In genomic region chr15:77871838-77872371, GRCh38 we compare ENCODE assay signal across 12 cellular contexts.
A peak's percentile ranks its signal among the peaks of the same experiment; 100 is the strongest.
DNase-seq lines count a peak whose midpoint lies in the region; ATAC-seq and TF ChIP-seq lines count a peak whose summit lies in the region.
"Had no signal": no experiment of that assay in that cellular context is flagged by ENCODE, and none has a peak within 500 bp of the region (broad histone marks: within the 10 kb centered on the region; RNA-seq: fewer than 3 reads in every experiment).

No MANE protein-coding gene starts in this region.

- no peaks in the 10 kb centered on the region for H3F3A ChIP-seq in neural cell (ENCODE audit: insufficient read depth, low read length, poor library complexity, severe bottlenecking)

- in situ Hi-C loops in brain microvascular endothelial cell (cut with HindIII; ENCODE audit: low pct_ligation_motif_present, low sequenced_read_pairs): no loop called here

- no peaks in the 10 kb centered on the region for H4K20me1 ChIP-seq in neural cell (ENCODE audit: insufficient read depth)

- DNase-seq in GM12864 (ENCODE audit: low read depth) (no peak), HFF-Myc (ENCODE audit: extremely low read depth, low read depth) (no peak), brain microvascular endothelial cell (no peak), tibial nerve (ENCODE audit: low spot score in 2 of 2) (no peak), SIG-M5 (lab: John Stamatoyannopoulos, UW) (no peak), substantia nigra (lab: John Stamatoyannopoulos, UW) (no peak)
- DNase-seq: activated naive CD8-positive, alpha-beta T cell treated with anti-CD3 and anti-CD28 coated beads, Interleukin-2, amount 10 ng/mL, durations not matched to agents 7 days and 5 days; dermis blood vessel endothelial cell; NCI-H226; thyroid gland had no signal

- H3K4me2 ChIP-seq in neural cell (ENCODE audit: low read length): no peak overlapping the region

- TF ChIP-seq CTCF in GM12864 (IDR thresholded peaks at IDR 0.05; ENCODE audit: low read depth, low read length, missing control alignments) (peak; percentile 15), HFF-Myc (IDR thresholded peaks at IDR 0.05; ENCODE audit: low read depth, low read length, missing control alignments) (peak; percentile 12), brain microvascular endothelial cell (IDR thresholded peaks at IDR 0.05; ENCODE audit: low read depth, low read length, missing control alignments) (peak; percentile 54), neural cell (IDR thresholded peaks at IDR 0.05; ENCODE audit: poor library complexity, severe bottlenecking) (no peak), tibial nerve (IDR thresholded peaks at IDR 0.05) (no peak)

- H3K4me1 ChIP-seq in tibial nerve: peaks cover 0 to 16% (median 7%) of the 10 kb centered on the region in 4 donors

- H3K27ac ChIP-seq in brain microvascular endothelial cell (no peak overlapping the region), neural cell (ENCODE audit: low read length) (no peak overlapping the region), tibial nerve (no peak overlapping the region), substantia nigra (ENCODE audit: low read depth, low read length, poor library complexity, severe bottlenecking) (no peak overlapping the region)
- H3K27ac ChIP-seq: thyroid gland had no signal

- H3K9me2 ChIP-seq in neural cell (ENCODE audit: insufficient read depth, low read length): no peaks in the 10 kb centered on the region

- no peak for ATAC-seq in HG03095 (IDR thresholded peaks at IDR 0.05; ENCODE audit: unreplicated experiment)

- no peak overlapping the region for H2AFZ ChIP-seq in neural cell (ENCODE audit: low read depth, low read length)

- WGBS in tibial nerve, 2 donors: 75 to 82% methylated on average over 11 of the region's 11 CpGs

- H3K36me3 ChIP-seq in brain microvascular endothelial cell (replicated peaks): no peaks in the 10 kb centered on the region
- H3K36me3 ChIP-seq in neural cell (ENCODE audit: insufficient read depth, low read length): no peaks in the 10 kb centered on the region
- no peaks in the 10 kb centered on the region for H3K36me3 ChIP-seq in tibial nerve
- H3K36me3 ChIP-seq: thyroid gland had no signal

- no peak for TF ChIP-seq POLR2A in tibial nerve (IDR thresholded peaks at IDR 0.05)

- no peak for TF ChIP-seq EP300 in neural cell (conservative IDR thresholded peaks at IDR 0.05; ENCODE audit: poor library complexity, severe bottlenecking)
- no peak for TF ChIP-seq EP300 in tibial nerve (IDR thresholded peaks at IDR 0.05)

- no peaks in the 10 kb centered on the region for H3K79me2 ChIP-seq in neural cell (replicated peaks; ENCODE audit: insufficient read depth, low read length)

- TF ChIP-seq RAD21 in neural cell (conservative IDR thresholded peaks at IDR 0.05): no peak

- H3K27me3 ChIP-seq in brain microvascular endothelial cell (replicated peaks) (no peaks in the 10 kb centered on the region), neural cell (ENCODE audit: insufficient read depth, low read depth, low read length) (no peaks in the 10 kb centered on the region), tibial nerve (no peaks in the 10 kb centered on the region)
- H3K27me3 ChIP-seq: thyroid gland had no signal

- H3K4me3 ChIP-seq in GM12864 (ENCODE audit: low read depth, low read length): no peak overlapping the region
- H3K4me3 ChIP-seq in HFF-Myc (replicated peaks; ENCODE audit: low read depth, low read length): no peak overlapping the region
- no peak overlapping the region for H3K4me3 ChIP-seq in brain microvascular endothelial cell (ENCODE audit: low read depth, low read length)
- H3K4me3 ChIP-seq in neural cell (ENCODE audit: low read length): no peak overlapping the region
- no peak overlapping the region for H3K4me3 ChIP-seq in tibial nerve
- H3K4me3 ChIP-seq: thyroid gland had no signal

- H3K9me3 ChIP-seq in neural cell (ENCODE audit: low read length): no peaks in the 10 kb centered on the region
- H3K9me3 ChIP-seq in tibial nerve: no peaks in the 10 kb centered on the region
- H3K9me3 ChIP-seq: thyroid gland had no signal

- peak overlapping the region; percentile 40 for H3K9ac ChIP-seq in neural cell (ENCODE audit: low read length)

TF ChIP-seq in neural cell, 6 proteins besides CTCF, POLR2A, EP300 and RAD21:
- no peak for TF ChIP-seq POLR2AphosphoS5 (IDR thresholded peaks at IDR 0.05)
- TF ChIP-seq EZH2 (IDR thresholded peaks at IDR 0.05; ENCODE audit: borderline replicate concordance, insufficient read depth, low read length, poor library complexity, severe bottlenecking): no peak
- TF ChIP-seq TAF1 (IDR thresholded peaks at IDR 0.05; ENCODE audit: low read depth): no peak
- TF ChIP-seq MXI1 (conservative IDR thresholded peaks at IDR 0.05; ENCODE audit: poor library complexity, severe bottlenecking): no peak

Comparison
In these comparisons a context has a peak if more than half of its experiments do, and no peak if none do; other contexts are left out.
1. CTCF ChIP-seq: peak in GM12864 (single experiment), HFF-Myc (single experiment) and brain microvascular endothelial cell (single experiment); none in neural cell (single experiment) and tibial nerve (0 of 5).